ENCODE assay signal across 10 cellular contexts in genomic region chr5:123916331-123917121, GRCh38.
DNase-seq lines count a peak whose midpoint lies in the region; ATAC-seq, FAIRE-seq and TF ChIP-seq lines count a peak whose summit lies in the region.
"Had no signal": no experiment of that assay in that cellular context is flagged by ENCODE, and none has a peak within 500 bp of the region (broad histone marks: within the 10 kb centered on the region; RNA-seq: fewer than 3 reads in every experiment).

No MANE protein-coding gene starts in this region.

- no peaks in the 10 kb centered on the region for H3K9me2 ChIP-seq in hepatocyte (replicated peaks; ENCODE audit: insufficient read depth)

- no peaks in the 10 kb centered on the region for H3K27me3 Mint-ChIP-seq in astrocyte (ENCODE audit: low read depth, unreplicated experiment)
- H3K27me3 Mint-ChIP-seq: CD4-positive, CD25-positive, alpha-beta regulatory T cell had no signal

- H4K20me1 ChIP-seq in astrocyte (ENCODE audit: insufficient read depth, low read length) (no peaks in the 10 kb centered on the region), hepatocyte (ENCODE audit: insufficient read depth, poor library complexity, severe bottlenecking) (no peaks in the 10 kb centered on the region)

- H3K27me3 ChIP-seq in astrocyte (ENCODE audit: insufficient read depth, low read length): no peaks in the 10 kb centered on the region
- no peaks in the 10 kb centered on the region for H3K27me3 ChIP-seq in hepatocyte

- H3K36me3 Mint-ChIP-seq in astrocyte (ENCODE audit: low read depth, unreplicated experiment): no peaks in the 10 kb centered on the region
- H3K36me3 Mint-ChIP-seq: CD4-positive, CD25-positive, alpha-beta regulatory T cell had no signal

- H2AFZ ChIP-seq in astrocyte (ENCODE audit: low read depth, low read length): no peak overlapping the region
- H2AFZ ChIP-seq in hepatocyte: no peak overlapping the region

- peak overlapping the region; percentile 47 for H3K4me2 ChIP-seq in astrocyte (ENCODE audit: low read length)
- peak overlapping the region; percentile 24 for H3K4me2 ChIP-seq in hepatocyte

- peaks cover 11% of the 10 kb centered on the region for H3K4me1 Mint-ChIP-seq in astrocyte (ENCODE audit: low read depth, unreplicated experiment)
- H3K4me1 Mint-ChIP-seq: CD4-positive, CD25-positive, alpha-beta regulatory T cell had no signal

- H3K79me2 ChIP-seq in astrocyte (ENCODE audit: insufficient read depth, low read length) (no peaks in the 10 kb centered on the region), hepatocyte (no peaks in the 10 kb centered on the region)

- ATAC-seq in HG03095 (IDR thresholded peaks at IDR 0.05; ENCODE audit: unreplicated experiment): no peak
- no peak for ATAC-seq in GM18907 (IDR thresholded peaks at IDR 0.05; ENCODE audit: unreplicated experiment)
- no peak for ATAC-seq in GM18517 (IDR thresholded peaks at IDR 0.05; ENCODE audit: unreplicated experiment)

- peak; percentile 90 for DNase-seq in A172 (ENCODE audit: low spot score)
- DNase-seq in HK-2 (ENCODE audit: unreplicated experiment): peak; percentile 0
- DNase-seq in astrocyte (ENCODE audit: low read depth): peak; percentile 95
- peak; percentile 13 for DNase-seq in hepatocyte (ENCODE audit: low spot score)
- DNase-seq in kidney: no peak
- DNase-seq: CD4-positive, CD25-positive, alpha-beta regulatory T cell; NCI-H526 treated with DMSO at 0.1 percent for 48 hours had no signal

- H3K9me3 ChIP-seq in astrocyte (ENCODE audit: insufficient read depth, low read depth, low read length) (peaks cover 4% of the 10 kb centered on the region), hepatocyte (ENCODE audit: low read depth) (no peaks in the 10 kb centered on the region), kidney (ENCODE audit: control insufficient read depth in 1 of 2, low read length in 2 of 2) (peaks cover 0 to 2% of the 10 kb centered on the region in 2 donors)

- no peak overlapping the region for H3K4me3 ChIP-seq in astrocyte (ENCODE audit: insufficient read depth, low read depth, low read length)
- no peak overlapping the region for H3K4me3 ChIP-seq in hepatocyte
- H3K4me3 ChIP-seq in kidney (ENCODE audit: low read length in 2 of 2): peak overlapping the region in 1 of 2 donors; percentile 8

- H3K4me1 ChIP-seq in astrocyte (ENCODE audit: insufficient read depth, low read length) (peaks cover 18% of the 10 kb centered on the region), hepatocyte (ENCODE audit: insufficient read depth) (peaks cover 9% of the 10 kb centered on the region), kidney (ENCODE audit: control insufficient read depth in 1 of 2, insufficient read depth in 1 of 2, low read depth in 1 of 2, low read length in 2 of 2) (peaks cover 0 to 4% of the 10 kb centered on the region in 2 donors)

- H3K9ac ChIP-seq in astrocyte (ENCODE audit: low read length) (peak overlapping the region; percentile 30), kidney (ENCODE audit: low read length in 2 of 2) (no peak overlapping the region)

- H3K27ac ChIP-seq in astrocyte (ENCODE audit: low read depth, low read length): peak overlapping the region; percentile 64
- peak overlapping the region; percentile 10 for H3K27ac ChIP-seq in hepatocyte
- H3K27ac ChIP-seq in kidney (ENCODE audit: low read depth in 2 of 2, low read length in 2 of 2): no peak overlapping the region

- no peak overlapping the region for H3K4me3 Mint-ChIP-seq in astrocyte (ENCODE audit: unreplicated experiment)
- H3K4me3 Mint-ChIP-seq: CD4-positive, CD25-positive, alpha-beta regulatory T cell had no signal

- 44% methylated on average over 8 of the region's 8 CpGs for WGBS in hepatocyte (ENCODE audit: low lambda C conversion rate, missing lambda C conversion rate)

- no peaks in the 10 kb centered on the region for H3K9me3 Mint-ChIP-seq in astrocyte (ENCODE audit: unreplicated experiment)

- intact Hi-C loops in kidney (cut with DNase I): no loop called here

- H3K27ac Mint-ChIP-seq in astrocyte (ENCODE audit: unreplicated experiment): peak overlapping the region; percentile 94
- H3K27ac Mint-ChIP-seq: CD4-positive, CD25-positive, alpha-beta regulatory T cell had no signal

- TF ChIP-seq CTCF in astrocyte (IDR thresholded peaks at IDR 0.05; ENCODE audit: insufficient read depth, low read depth, low read length) (no peak), hepatocyte (IDR thresholded peaks at IDR 0.05; ENCODE audit: poor library complexity) (no peak), kidney (IDR thresholded peaks at IDR 0.05; ENCODE audit: borderline replicate concordance, extremely low read depth, insufficient read depth) (no peak)

- peak; percentile 96 for FAIRE-seq in astrocyte (lab: Jason Lieb, UNC)
- FAIRE-seq in kidney (lab: Jason Lieb, UNC): no peak

- H3K36me3 ChIP-seq in astrocyte (ENCODE audit: insufficient read depth, low read length) (no peaks in the 10 kb centered on the region), hepatocyte (replicated peaks; ENCODE audit: insufficient read depth, low read depth) (no peaks in the 10 kb centered on the region), kidney (ENCODE audit: control insufficient read depth in 1 of 2, insufficient read depth in 2 of 2, low read length in 2 of 2) (no peaks in the 10 kb centered on the region)

Comparison
In these comparisons a context has a peak if more than half of its experiments do, and no peak if none do; other contexts are left out.
1. H3K27ac ChIP-seq: peak in astrocyte (single experiment) and hepatocyte (single experiment); none in kidney (0 of 2).